12 cellular contexts compared by ENCODE assay signal in the genomic region with DNA sequence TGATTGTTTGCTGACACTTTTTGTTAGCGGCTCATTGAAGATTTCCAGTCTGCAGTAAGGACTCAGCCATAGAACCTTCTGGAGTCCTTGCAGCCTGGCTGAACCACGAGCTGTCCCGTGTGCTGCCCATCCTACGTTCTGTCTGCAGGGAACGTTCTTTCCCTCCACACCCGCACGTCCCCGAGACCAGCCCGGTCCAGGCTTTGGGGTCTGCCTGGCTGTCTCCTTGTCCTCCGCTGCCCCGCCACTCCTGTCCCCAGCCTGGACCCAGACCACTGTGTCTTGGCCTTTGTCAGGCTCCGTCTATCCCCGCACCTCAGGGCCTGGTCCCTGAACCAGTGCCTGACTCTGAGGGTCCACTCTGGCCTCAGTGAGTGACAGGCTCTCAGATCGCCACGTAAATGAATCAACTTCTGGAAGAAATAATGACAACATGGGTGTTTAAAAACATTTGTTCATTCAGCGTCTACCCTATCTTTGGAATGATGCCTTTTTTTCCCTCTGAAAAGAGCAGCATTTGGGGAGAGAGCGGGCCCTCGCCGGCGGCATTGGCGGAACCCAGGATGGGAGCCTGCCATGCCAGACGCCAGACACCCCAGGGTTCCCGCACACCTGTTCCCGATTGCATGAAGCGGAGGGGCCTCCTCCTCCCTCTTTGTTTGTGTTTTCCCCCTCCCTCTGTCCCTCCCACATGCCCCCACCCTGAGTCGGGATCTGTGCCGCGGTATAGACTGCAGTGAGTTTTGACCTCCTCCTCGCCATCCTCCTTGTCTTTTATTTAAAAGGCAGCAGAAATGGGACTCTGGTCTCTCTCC.
"Had no signal": no experiment of that assay in that cellular context is flagged by ENCODE, and none has a peak within 500 bp of the region (broad histone marks: within the 10 kb centered on the region; RNA-seq: fewer than 3 reads in every experiment).

No MANE protein-coding gene starts in this region.

- H3K27ac ChIP-seq: brain microvascular endothelial cell, left ventricle myocardium inferior, suprapubic skin, upper lobe of right lung had no signal

- FAIRE-seq: kidney had no signal

- H3K4me3 ChIP-seq: left ventricle myocardium inferior, suprapubic skin, upper lobe of right lung had no signal

- H3K4me1 ChIP-seq: left ventricle myocardium inferior, suprapubic skin had no signal

- H3K27me3 ChIP-seq: brain microvascular endothelial cell had no signal

- H3K36me3 ChIP-seq: brain microvascular endothelial cell, left ventricle myocardium inferior, suprapubic skin, upper lobe of right lung had no signal

- H3K9me3 ChIP-seq: suprapubic skin, upper lobe of right lung had no signal

- DNase-seq: activated T-cell treated with anti-CD3 and anti-CD28 coated beads, Interleukin-2, amount 50 U/mL, for 1 hour; amygdala; brain microvascular endothelial cell; cerebellar nuclear complex; dermis blood vessel endothelial cell; erythroblast; kidney; left ventricle myocardium inferior; stimulated activated CD4-positive, alpha-beta T cell treated with anti-CD3 and anti-CD28 coated beads, Interleukin-2, amount 100 ng/mL, for 48 hours; stimulated activated naive CD8-positive, alpha-beta T cell treated with anti-CD3 and anti-CD28 coated beads, Interleukin-15, Interleukin-2, amounts not matched to agents 100 U/mL and 50 U/mL, for 24 hours; upper lobe of right lung had no signal
